Comparison of ENCODE assay signal across 18 cellular contexts in genomic region chr3:42814914-42815507, GRCh38. TPM values are rescaled to one million over a fixed set of nuclear protein-coding genes. Genes with fewer than 3 reads are reported as not detected.
DNase-seq lines count a peak whose midpoint lies in the region; ATAC-seq, FAIRE-seq and TF ChIP-seq lines count a peak whose summit lies in the region.
"Had no signal": no experiment of that assay in that cellular context is flagged by ENCODE, and none has a peak within 500 bp of the region (broad histone marks: within the 10 kb centered on the region; RNA-seq: fewer than 3 reads in every experiment).

No MANE protein-coding gene starts in this region.

- H3K27me3 Mint-ChIP-seq in GM23338 (ENCODE audit: insufficient read depth, low read depth, poor library complexity) = peaks cover 2% of the 10 kb centered on the region
- H3K27me3 Mint-ChIP-seq: dendritic cell treated with granulocyte-macrophage colony-stimulating factor and Interleukin-4, amounts not matched to agents 40 ng/mL and 50 ng/mL, for 4 days had no signal

- H3K4me3 ChIP-seq in SK-N-SH (ENCODE audit: low read depth in 2 of 2, low read length in 1 of 2) (no peak overlapping the region), esophagus muscularis mucosa (no peak overlapping the region), small intestine (ENCODE audit: low read depth in 1 of 2, low read length in 2 of 2) (no peak overlapping the region), GM23338 (no peak overlapping the region)
- H3K4me3 ChIP-seq: ascending aorta, lung, tibial artery had no signal

- H3K9me3 ChIP-seq in SK-N-SH (no peaks in the 10 kb centered on the region), esophagus muscularis mucosa (no peaks in the 10 kb centered on the region), small intestine (ENCODE audit: control insufficient read depth, low read depth) (no peaks in the 10 kb centered on the region)
- H3K9me3 ChIP-seq: ascending aorta, tibial artery had no signal

- no peak overlapping the region for H3K27ac ChIP-seq in SK-N-SH (ENCODE audit: low read depth in 2 of 2, low read length in 1 of 2)
- H3K27ac ChIP-seq in esophagus muscularis mucosa (replicated peaks in 1 of 4) = peak overlapping the region; percentile 60 to 70 (median 67)
- peak overlapping the region in 1 of 2 donors; percentile 24 for H3K27ac ChIP-seq in small intestine (ENCODE audit: low read depth in 1 of 2, low read length in 1 of 2)
- H3K27ac ChIP-seq in GM23338 (ENCODE audit: low read depth) = no peak overlapping the region
- H3K27ac ChIP-seq: ascending aorta, tibial artery had no signal

- CTCF ChIA-PET in SK-N-SH (lab: Yijun Ruan, JAX) = interaction anchor here (0.6 to 4.4 kb wide), 6 partner anchors 16 to 240 kb away, joined by 3 to 17 read pairs (median 4); no protein-coding TSS in a partner anchor

- no peaks in the 10 kb centered on the region for H3K27me3 ChIP-seq in SK-N-SH (ENCODE audit: insufficient read depth)
- H3K27me3 ChIP-seq in esophagus muscularis mucosa = no peaks in the 10 kb centered on the region
- H3K27me3 ChIP-seq in small intestine (ENCODE audit: control insufficient read depth in 2 of 2, insufficient read depth in 2 of 2, low read length in 2 of 2) = no peaks in the 10 kb centered on the region
- no peaks in the 10 kb centered on the region for H3K27me3 ChIP-seq in GM23338 (ENCODE audit: insufficient read depth)
- H3K27me3 ChIP-seq: ascending aorta, tibial artery had no signal

- no peaks in the 10 kb centered on the region for H3K9me3 Mint-ChIP-seq in GM23338
- H3K9me3 Mint-ChIP-seq: dendritic cell treated with granulocyte-macrophage colony-stimulating factor and Interleukin-4, amounts not matched to agents 40 ng/mL and 50 ng/mL, for 4 days; neural crest cell had no signal

- no peak overlapping the region for H3K4me3 Mint-ChIP-seq in GM23338
- H3K4me3 Mint-ChIP-seq: dendritic cell treated with granulocyte-macrophage colony-stimulating factor and Interleukin-4, amounts not matched to agents 40 ng/mL and 50 ng/mL, for 4 days; neural crest cell had no signal

- H3K4me1 ChIP-seq in SK-N-SH (ENCODE audit: control insufficient read depth in 1 of 2, insufficient read depth in 2 of 2, low read depth in 1 of 2, low read length in 1 of 2) (peaks cover 0 to 8% of the 10 kb centered on the region in 2 experiments; a peak in 2 of 4 replicates), esophagus muscularis mucosa (peaks cover 8 to 35% (median 31%) of the 10 kb centered on the region in 4 donors), small intestine (ENCODE audit: control insufficient read depth in 2 of 2, insufficient read depth in 1 of 2, low read depth in 1 of 2, low read length in 1 of 2) (peaks cover 0 to 1% of the 10 kb centered on the region in 2 donors), GM23338 (ENCODE audit: insufficient read depth) (peaks cover 9% of the 10 kb centered on the region; the same call in 1 of the 2 replicates)
- H3K4me1 ChIP-seq: ascending aorta had no signal

- TF ChIP-seq EP300 in SK-N-SH (IDR thresholded peaks at IDR 0.05; ENCODE audit: borderline replicate concordance in 1 of 2, low read depth in 1 of 2, low read length in 1 of 2) (no peak), esophagus muscularis mucosa (IDR thresholded peaks at IDR 0.05) (no peak)

- WGBS in SK-N-SH (ENCODE audit: low lambda C conversion rate) = 45% methylated on average over 2 of the region's 2 CpGs
- 30% methylated on average over 2 of the region's 2 CpGs for WGBS in esophagus muscularis mucosa
- WGBS in small intestine, 3 donors = 6 to 32% (median 29%) methylated on average over 2 of the region's 2 CpGs

- H4K20me1 ChIP-seq in SK-N-SH (ENCODE audit: insufficient read depth) (no peaks in the 10 kb centered on the region), GM23338 (replicated peaks; ENCODE audit: insufficient read depth) (no peaks in the 10 kb centered on the region)

- H3K4me1 Mint-ChIP-seq in GM23338 = peaks cover 10% of the 10 kb centered on the region

- POLR2A ChIA-PET in SK-N-SH (lab: Yijun Ruan, JAX) = no interaction called here

- TF ChIP-seq CTCF in SK-N-SH (IDR thresholded peaks at IDR 0.05) (no peak), esophagus muscularis mucosa (IDR thresholded peaks at IDR 0.05) (no peak), GM23338 (conservative IDR thresholded peaks at IDR 0.05; ENCODE audit: low read depth in 2 of 2) (no peak)

- no peaks in the 10 kb centered on the region for H3K9me2 ChIP-seq in SK-N-SH
- no peaks in the 10 kb centered on the region for H3K9me2 ChIP-seq in GM23338 (ENCODE audit: insufficient read depth)

- H3K79me2 ChIP-seq in SK-N-SH (ENCODE audit: insufficient read depth) (no peaks in the 10 kb centered on the region), GM23338 (replicated peaks; ENCODE audit: insufficient read depth) (no peaks in the 10 kb centered on the region)

- H3K36me3 ChIP-seq in SK-N-SH (replicated peaks in 1 of 2; ENCODE audit: control insufficient read depth in 1 of 2, insufficient read depth in 2 of 2, low read length in 1 of 2) (no peaks in the 10 kb centered on the region), esophagus muscularis mucosa (no peaks in the 10 kb centered on the region), small intestine (ENCODE audit: control insufficient read depth in 2 of 2, insufficient read depth in 2 of 2, low read length in 2 of 2) (no peaks in the 10 kb centered on the region), GM23338 (ENCODE audit: insufficient read depth) (no peaks in the 10 kb centered on the region)
- H3K36me3 ChIP-seq: ascending aorta, tibial artery had no signal

- DNase-seq in SK-N-SH = no peak
- DNase-seq in OCI-M1 (lab: John Stamatoyannopoulos, UW) = peak; percentile 71
- DNase-seq in esophagus muscularis mucosa (ENCODE audit: extremely low spot score) = no peak
- DNase-seq in small intestine = peak; percentile 86
- no peak for DNase-seq in mesenteric fat pad (ENCODE audit: low spot score)
- DNase-seq in SKM-1 (lab: John Stamatoyannopoulos, UW; ENCODE audit: unreplicated experiment) = no peak
- DNase-seq in GM23338 (ENCODE audit: low spot score) = no peak
- DNase-seq: activated CD4-positive, CD25-positive, alpha-beta regulatory T cell; activated gamma-delta T cell; Calu3; NCI-H2029; tibial artery had no signal

- TF ChIP-seq POLR2A in esophagus muscularis mucosa (IDR thresholded peaks at IDR 0.05; ENCODE audit: low read depth) = no peak

- H3K4me2 ChIP-seq in SK-N-SH (no peak overlapping the region), GM23338 (no peak overlapping the region)

- H2AFZ ChIP-seq in SK-N-SH (ENCODE audit: low read depth) (no peak overlapping the region), GM23338 (no peak overlapping the region)

- H3F3A ChIP-seq in SK-N-SH (replicated peaks; ENCODE audit: insufficient read depth) = peaks cover 6% of the 10 kb centered on the region
- H3F3A ChIP-seq in GM23338 (replicated peaks; ENCODE audit: low read depth) = no peaks in the 10 kb centered on the region

- intact Hi-C loops in esophagus muscularis mucosa (cut with DNase I) = no loop called here

- no peaks in the 10 kb centered on the region for H3K36me3 Mint-ChIP-seq in GM23338 (ENCODE audit: low read depth)

- ATAC-seq in SK-N-SH treated with all-trans-retinoic acid at 6 μM for 48 hours = no peak
- ATAC-seq in GM23338 = no peak

- H3K27ac Mint-ChIP-seq in GM23338 = no peak overlapping the region
- H3K27ac Mint-ChIP-seq: dendritic cell treated with granulocyte-macrophage colony-stimulating factor and Interleukin-4, amounts not matched to agents 40 ng/mL and 50 ng/mL, for 4 days had no signal

- no peak for FAIRE-seq in small intestine (lab: Jason Lieb, UNC)
- FAIRE-seq: GM19239 had no signal

- no peak for TF ChIP-seq RAD21 in SK-N-SH (IDR thresholded peaks at IDR 0.05; ENCODE audit: low read length)

- H3K9ac ChIP-seq in SK-N-SH = no peak overlapping the region

TF ChIP-seq in SK-N-SH treated with all-trans-retinoic acid at 6 μM for 48 hours, 23 proteins besides CTCF, POLR2A, EP300 and RAD21 (continues in another document):
- TF ChIP-seq ISL1 (CRISPR knock-in tag; IDR thresholded peaks at IDR 0.05) = 0 out of 2 replicates have a peak, but pooled peaks have one; percentile 28

TF ChIP-seq in SK-N-SH, 30 proteins besides CTCF, POLR2A, EP300 and RAD21:
- no peak for TF ChIP-seq MXI1 (IDR thresholded peaks at IDR 0.05; ENCODE audit: low read depth, low read length)
- no peak for TF ChIP-seq RFX5 (IDR thresholded peaks at IDR 0.05; ENCODE audit: low read length)
- TF ChIP-seq MEF2A (IDR thresholded peaks at IDR 0.05; ENCODE audit: borderline replicate concordance, low read depth) = no peak
TF ChIP-seq in SK-N-SH: peak in this region for 0.

TF ChIP-seq in GM23338, 12 proteins besides CTCF, POLR2A, EP300 and RAD21 (continues in another document):
- TF ChIP-seq EZH2phosphoT487 (IDR thresholded peaks at IDR 0.05; ENCODE audit: unreplicated experiment) (no peak), STAT1 (IDR thresholded peaks at IDR 0.05; ENCODE audit: unreplicated experiment) (no peak)

RNA-seq across cellular contexts. Expression of gene ACKR2, which starts 5.8 kb away (rescaled TPM):
- 0.10 and 0.11 TPM in 2 replicates for polyA plus RNA-seq in SK-N-SH (2012; rRNA removed)
- 0.03 and 0.09 TPM in 2 replicates for polyA plus RNA-seq in SK-N-SH (2012; cell fraction: cytosol; rRNA removed)
- polyA plus RNA-seq in SK-N-SH (2012; cell fraction: nucleus; rRNA removed) = 0.21 and 0.22 TPM in 2 replicates
- total RNA-seq in esophagus muscularis mucosa = 10 to 100 TPM in 1 of 4 donors, 1 to 10 TPM in 3; 2.5 to 15.9 (median 7.6) TPM
- polyA plus RNA-seq in small intestine = 1 to 10 TPM in 1 of 3 donors, under 1 TPM in 2; 0.22 to 2.5 (median 0.81) TPM
- total RNA-seq in mesenteric fat pad = 5.6 TPM
- total RNA-seq in GM23338 (2014; rRNA removed; shearing (Covaris generic)) = 0.35 and 0.58 TPM in 2 replicates
- not detected in 2 replicates for polyA plus RNA-seq in GM23338 (2016; fragmentation: Nextera tagmentation; extraction: Ambion mirVana)

RNA-seq across cellular contexts. Expression of gene HIGD1A, which starts 10.7 kb away (rescaled TPM):
- polyA plus RNA-seq in SK-N-SH (2012; rRNA removed) = 72.1 and 112 TPM in 2 replicates
- polyA plus RNA-seq in SK-N-SH (2012; cell fraction: cytosol; rRNA removed) = 147 and 222 TPM in 2 replicates
- polyA plus RNA-seq in SK-N-SH (2012; cell fraction: nucleus; rRNA removed) = 13.6 and 31.7 TPM in 2 replicates
- 100 to 1,000 TPM; 161 to 407 (median 272) TPM for total RNA-seq in esophagus muscularis mucosa
- polyA plus RNA-seq in small intestine = 100 to 1,000 TPM; 203 to 333 (median 307) TPM
- 97.4 TPM for total RNA-seq in mesenteric fat pad
- total RNA-seq in GM23338 (2014; rRNA removed; shearing (Covaris generic)) = 102 and 118 TPM in 2 replicates
- polyA plus RNA-seq in GM23338 (2016; fragmentation: Nextera tagmentation; extraction: Ambion mirVana) = 127 and 144 TPM in 2 replicates

RNA-seq across cellular contexts. Expression of gene CCDC13, which starts 42.0 kb away (rescaled TPM):
- polyA plus RNA-seq in SK-N-SH (2012; rRNA removed) (0.66 and 1.3 TPM in 2 replicates), small intestine (1 to 10 TPM in 1 of 3 donors, under 1 TPM in 2; 0.37 to 2.7 (median 0.81) TPM), GM23338 (2016; fragmentation: Nextera tagmentation; extraction: Ambion mirVana) (0.27 and 0.42 TPM in 2 replicates)
- polyA plus RNA-seq in SK-N-SH (2012; cell fraction: cytosol; rRNA removed) = 0.37 and 0.82 TPM in 2 replicates
- polyA plus RNA-seq in SK-N-SH (2012; cell fraction: nucleus; rRNA removed) = 2.9 and 3.2 TPM in 2 replicates
- total RNA-seq in esophagus muscularis mucosa (1 to 10 TPM; 1.2 to 5.3 (median 3.9) TPM), mesenteric fat pad (1.3 TPM)
- 0.45 TPM in 1 of 2 replicates, not detected in the other for total RNA-seq in GM23338 (2014; rRNA removed; shearing (Covaris generic))

Comparison
In these comparisons a context has a peak if more than half of its experiments do, and no peak if none do; other contexts are left out.
1. DNase-seq: peak in OCI-M1 (single experiment) and small intestine (single experiment); none in SK-N-SH (single experiment), esophagus muscularis mucosa (single experiment), mesenteric fat pad (single experiment), SKM-1 (single experiment) and GM23338 (single experiment).
2. H3K27ac ChIP-seq: peak in esophagus muscularis mucosa (4 of 4); none in SK-N-SH (0 of 2) and GM23338 (single experiment).